ENCODE assay signal across 9 cellular contexts in the genomic region with DNA sequence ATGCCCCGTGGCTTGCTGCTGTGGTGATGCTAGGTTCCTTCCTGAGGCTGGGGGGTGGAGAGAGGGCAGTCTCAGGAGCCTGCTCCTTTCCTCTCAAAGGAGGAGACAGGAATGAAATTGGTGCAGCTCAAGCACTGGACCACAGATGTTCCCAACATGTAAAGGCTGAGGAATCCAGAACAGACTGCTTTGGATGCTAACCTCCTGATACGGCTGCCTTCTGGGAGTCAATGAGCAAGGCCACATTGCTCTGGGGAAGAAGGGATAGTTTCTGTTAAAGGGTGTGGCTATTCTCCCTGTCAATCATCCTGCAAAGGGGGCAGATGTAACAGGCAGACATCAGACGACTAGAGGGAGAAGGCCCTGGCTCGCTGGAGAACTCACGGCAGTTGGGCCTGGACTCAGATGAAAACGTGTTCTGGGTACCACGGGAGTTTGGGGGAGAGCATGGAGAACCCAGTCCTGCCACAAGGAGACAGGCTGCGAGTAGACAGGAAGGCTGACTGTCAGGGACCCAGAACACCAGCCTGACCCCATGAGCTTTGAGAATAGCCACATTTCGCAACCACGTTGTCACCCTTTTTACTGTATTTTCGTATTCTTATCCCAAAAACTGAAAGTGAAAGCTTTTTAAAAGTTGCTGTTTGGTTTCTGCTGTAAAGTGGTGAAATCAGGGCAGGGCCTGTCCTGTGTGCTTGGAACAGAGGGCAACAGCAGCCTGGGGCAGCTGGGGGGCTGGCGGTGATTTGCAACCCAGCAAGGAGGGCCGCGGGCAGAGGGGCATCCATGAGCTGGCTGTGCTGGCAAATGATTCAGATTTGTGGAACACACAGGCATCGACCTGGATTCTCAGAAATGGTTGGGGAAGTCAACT.
DNase-seq lines count a peak whose midpoint lies in the region; ATAC-seq, FAIRE-seq and TF ChIP-seq lines count a peak whose summit lies in the region.
"Had no signal": no experiment of that assay in that cellular context is flagged by ENCODE, and none has a peak within 500 bp of the region (broad histone marks: within the 10 kb centered on the region; RNA-seq: fewer than 3 reads in every experiment).

No MANE protein-coding gene starts in this region.

- H3K4me1 ChIP-seq in RWPE2 (ENCODE audit: insufficient read depth, poor library complexity, severe bottlenecking) (peaks cover 19% of the 10 kb centered on the region), gastrocnemius medialis (no peaks in the 10 kb centered on the region)

- no peak overlapping the region for H3K4me3 ChIP-seq in RWPE2 (ENCODE audit: severe bottlenecking)
- no peak overlapping the region for H3K4me3 ChIP-seq in gastrocnemius medialis

- no peak for FAIRE-seq in HTR-8/SVneo (lab: Jason Lieb, UNC)
- FAIRE-seq: endometrium had no signal

- intact Hi-C loops in gastrocnemius medialis (cut with DNase I; ENCODE audit: low total_unique reads): no loop called here

- peak overlapping the region; percentile 98 for H3K27ac ChIP-seq in RWPE2 (ENCODE audit: poor library complexity, severe bottlenecking)
- peak overlapping the region; percentile 18 to 69 (median 61) for H3K27ac ChIP-seq in gastrocnemius medialis

- ATAC-seq in RWPE2 (ENCODE audit: low read depth) (no peak), gastrocnemius medialis (peak; percentile 55 to 62), HG02973 (IDR thresholded peaks at IDR 0.05; ENCODE audit: unreplicated experiment) (no peak)

- H3K36me3 ChIP-seq in RWPE2 (ENCODE audit: low read depth) (peaks cover 86% of the 10 kb centered on the region), gastrocnemius medialis (no peaks in the 10 kb centered on the region)

- no peak for TF ChIP-seq POLR2A in gastrocnemius medialis (IDR thresholded peaks at IDR 0.05)

- TF ChIP-seq CTCF in GM13976 (IDR thresholded peaks at IDR 0.05; ENCODE audit: borderline replicate concordance, control extremely low read depth, extremely low read depth, insufficient read depth, missing control alignments): no peak
- TF ChIP-seq CTCF in RWPE2 (IDR thresholded peaks at IDR 0.05; ENCODE audit: poor library complexity, severe bottlenecking): no peak
- peak in 1 of 5 experiments; percentile 11 for TF ChIP-seq CTCF in gastrocnemius medialis (IDR thresholded peaks at IDR 0.05 in 4 of 5, conservative IDR thresholded peaks at IDR 0.05 in 1 of 5)

- DNase-seq in GM13976 (ENCODE audit: low spot score) (peak; percentile 24), RWPE2 (ENCODE audit: low spot score) (no peak), fibroblast of peridontal ligament (ENCODE audit: extremely low read depth) (peak; percentile 37), gastrocnemius medialis (peak; percentile 17 to 19), NCI-H1436 treated with DMSO at 0.1 percent for 48 hours (lab: John Stamatoyannopoulos, UW) (no peak), NCI-H1930 (lab: John Stamatoyannopoulos, UW) (no peak), HTR-8/SVneo (ENCODE audit: insufficient read length, low spot score) (no peak)

- no peaks in the 10 kb centered on the region for H3K9me3 ChIP-seq in RWPE2 (ENCODE audit: severe bottlenecking)
- no peaks in the 10 kb centered on the region for H3K9me3 ChIP-seq in gastrocnemius medialis

- in situ Hi-C loops in GM13976 (cut with MboI; ENCODE audit: low sequenced_read_pairs, unreplicated experiment) (loop anchor here (10.0 kb wide), 1 partner anchor 98 kb away; a partner anchor contains a TSS), gastrocnemius medialis (cut with MboI; ENCODE audit: low sequenced_read_pairs in 4 of 4) (loop anchor here in 1 of 4 donors (25.0 kb wide), 1 partner anchor 301 kb away; no protein-coding TSS in a partner anchor)

- H3K27me3 ChIP-seq in RWPE2 (ENCODE audit: insufficient read depth, poor library complexity, severe bottlenecking) (no peaks in the 10 kb centered on the region), gastrocnemius medialis (no peaks in the 10 kb centered on the region)

Comparison
In these comparisons a context has a peak if more than half of its experiments do, and no peak if none do; other contexts are left out.
1. DNase-seq: peak in GM13976 (single experiment), fibroblast of peridontal ligament (single experiment) and gastrocnemius medialis (2 of 2); none in RWPE2 (single experiment), NCI-H1436 treated with DMSO at 0.1 percent for 48 hours (single experiment), NCI-H1930 (0 of 2) and HTR-8/SVneo (single experiment).
2. ATAC-seq: peak in gastrocnemius medialis (2 of 2); none in RWPE2 (single experiment) and HG02973 (single experiment).